Comparison of ENCODE assay signal across 15 cellular contexts in the genomic region with DNA sequence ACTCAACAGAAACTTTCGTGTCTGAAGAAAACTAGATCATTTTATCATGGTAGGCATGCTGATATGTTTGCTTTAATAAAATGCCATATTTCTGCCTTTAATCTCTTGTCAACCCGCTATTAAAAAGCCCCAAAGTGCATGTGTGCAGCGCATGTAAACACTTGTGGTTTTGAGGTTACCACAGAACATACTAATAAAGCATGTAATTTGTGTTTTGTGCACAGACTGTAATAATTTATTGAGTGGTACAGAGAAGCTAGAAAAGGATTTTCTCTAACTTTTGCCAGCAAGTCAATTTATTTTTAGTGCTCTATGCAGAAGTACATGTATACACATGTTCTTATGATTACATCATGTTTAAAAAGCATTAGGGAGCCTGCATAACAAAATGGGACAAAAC.
DNase-seq lines count a peak whose midpoint lies in the region; ATAC-seq and TF ChIP-seq lines count a peak whose summit lies in the region.
"Had no signal": no experiment of that assay in that cellular context is flagged by ENCODE, and none has a peak within 500 bp of the region (broad histone marks: within the 10 kb centered on the region; RNA-seq: fewer than 3 reads in every experiment).

No MANE protein-coding gene starts in this region.

- DNase-seq in DMS79 (lab: John Stamatoyannopoulos, UW) (peak; percentile 59), M059J (ENCODE audit: low read depth) (peak; percentile 25), epidermal melanocyte (ENCODE audit: insufficient read length, low spot score) (peak; percentile 39), type B pancreatic cell (ENCODE audit: extremely low spot score, unreplicated experiment) (no peak), suprapubic skin (ENCODE audit: low spot score in 2 of 2) (no peak)
- no peak for DNase-seq in stimulated activated naive CD8-positive, alpha-beta T cell treated with anti-CD3 and anti-CD28 coated beads, Interleukin-15, Interleukin-2, amounts not matched to agents 100 U/mL and 50 U/mL, for 24 hours
- no peak for DNase-seq in CD8-positive, alpha-beta memory T cell
- DNase-seq: 8988T; CD8-positive, alpha-beta T cell; COR-L47; DMS 273 treated with DMSO at 0.1 percent for 48 hours; HFFc6; KG1 had no signal

- H3K36me3 ChIP-seq in CD8-positive, alpha-beta memory T cell (ENCODE audit: insufficient read depth, low read length), result no peaks in the 10 kb centered on the region
- H3K36me3 ChIP-seq in suprapubic skin, result no peaks in the 10 kb centered on the region
- H3K36me3 ChIP-seq: BLaER1 treated with 17β-estradiol and CSF1 and Interleukin-3, amounts not matched to agents 10 nM and 100 nM had no signal

- CTCF ChIA-PET in CD8-positive, alpha-beta memory T cell (lab: Charles Lee), result no interaction called here

- H3K9me3 Mint-ChIP-seq in type B pancreatic cell, result no peaks in the 10 kb centered on the region
- H3K9me3 Mint-ChIP-seq in CD8-positive, alpha-beta memory T cell, result peaks cover 2 to 33% (median 5%) of the 10 kb centered on the region in 5 donors

- H3K27me3 Mint-ChIP-seq in type B pancreatic cell, result no peaks in the 10 kb centered on the region
- no peaks in the 10 kb centered on the region for H3K27me3 Mint-ChIP-seq in CD8-positive, alpha-beta memory T cell

- no peaks in the 10 kb centered on the region for H3K4me1 ChIP-seq in CD8-positive, alpha-beta memory T cell (ENCODE audit: insufficient read depth, low read length)
- no peaks in the 10 kb centered on the region for H3K4me1 ChIP-seq in suprapubic skin
- H3K4me1 ChIP-seq: BLaER1 treated with 17β-estradiol and CSF1 and Interleukin-3, amounts not matched to agents 10 nM and 100 nM had no signal

- no peaks in the 10 kb centered on the region for H3K36me3 Mint-ChIP-seq in type B pancreatic cell
- H3K36me3 Mint-ChIP-seq in CD8-positive, alpha-beta memory T cell, result no peaks in the 10 kb centered on the region
- H3K36me3 Mint-ChIP-seq: CD8-positive, alpha-beta T cell had no signal

- 28% methylated on average over 3 of the region's 3 CpGs for WGBS in suprapubic skin

- no peak overlapping the region for H3K27ac ChIP-seq in CD8-positive, alpha-beta memory T cell (ENCODE audit: low read depth, low read length)
- H3K27ac ChIP-seq in suprapubic skin, result no peak overlapping the region
- H3K27ac ChIP-seq: BLaER1 treated with 17β-estradiol and CSF1 and Interleukin-3, amounts not matched to agents 10 nM and 100 nM had no signal

- no peak for TF ChIP-seq POLR2A in suprapubic skin (IDR thresholded peaks at IDR 0.05)

- H3K27me3 ChIP-seq in CD8-positive, alpha-beta memory T cell (ENCODE audit: insufficient read depth, low read length, poor library complexity, severe bottlenecking), result no peaks in the 10 kb centered on the region
- H3K27me3 ChIP-seq in suprapubic skin, result no peaks in the 10 kb centered on the region
- H3K27me3 ChIP-seq: BLaER1 treated with 17β-estradiol and CSF1 and Interleukin-3, amounts not matched to agents 10 nM and 100 nM had no signal

- no peak overlapping the region for H3K4me3 Mint-ChIP-seq in type B pancreatic cell
- no peak overlapping the region for H3K4me3 Mint-ChIP-seq in CD8-positive, alpha-beta memory T cell
- H3K4me3 Mint-ChIP-seq: CD8-positive, alpha-beta T cell; HFFc6 had no signal

- no peak for TF ChIP-seq EP300 in suprapubic skin (IDR thresholded peaks at IDR 0.05)

- H3K9me3 ChIP-seq in CD8-positive, alpha-beta memory T cell (ENCODE audit: low read length), result no peaks in the 10 kb centered on the region
- H3K9me3 ChIP-seq in suprapubic skin, result no peaks in the 10 kb centered on the region

- TF ChIP-seq CTCF in type B pancreatic cell (conservative IDR thresholded peaks at IDR 0.05) (no peak), suprapubic skin (IDR thresholded peaks at IDR 0.05) (no peak)

- H3K4me1 Mint-ChIP-seq in type B pancreatic cell (ENCODE audit: unreplicated experiment), result peaks cover 3% of the 10 kb centered on the region
- H3K4me1 Mint-ChIP-seq in CD8-positive, alpha-beta memory T cell, result no peaks in the 10 kb centered on the region

- no peak overlapping the region for H3K4me3 ChIP-seq in CD8-positive, alpha-beta memory T cell (ENCODE audit: low read length)
- H3K4me3 ChIP-seq in suprapubic skin, result no peak overlapping the region
- H3K4me3 ChIP-seq: BLaER1 treated with 17β-estradiol and CSF1 and Interleukin-3, amounts not matched to agents 10 nM and 100 nM had no signal

- peak overlapping the region; percentile 57 for H3K27ac Mint-ChIP-seq in type B pancreatic cell
- no peak overlapping the region for H3K27ac Mint-ChIP-seq in CD8-positive, alpha-beta memory T cell
- H3K27ac Mint-ChIP-seq: CD8-positive, alpha-beta T cell; HFFc6 had no signal

- no peak for ATAC-seq in stimulated activated naive CD8-positive, alpha-beta T cell treated with anti-CD3 and anti-CD28 coated beads, Interleukin-15, Interleukin-2, amounts not matched to agents 100 U/mL and 50 U/mL, for 24 hours
- ATAC-seq: CD8-positive, alpha-beta T cell; HCT116 had no signal

- POLR2A ChIA-PET in CD8-positive, alpha-beta memory T cell (lab: Charles Lee), result no interaction called here

Comparison
In these comparisons a context has a peak if more than half of its experiments do, and no peak if none do; other contexts are left out.
1. DNase-seq: peak in DMS79 (single experiment), M059J (single experiment) and epidermal melanocyte (single experiment); none in type B pancreatic cell (single experiment), stimulated activated naive CD8-positive, alpha-beta T cell treated with anti-CD3 and anti-CD28 coated beads, Interleukin-15, Interleukin-2, amounts not matched to agents 100 U/mL and 50 U/mL, for 24 hours (single experiment), CD8-positive, alpha-beta memory T cell (0 of 5) and suprapubic skin (0 of 2).